ENCODE assay signal across 10 cellular contexts in the genomic region with DNA sequence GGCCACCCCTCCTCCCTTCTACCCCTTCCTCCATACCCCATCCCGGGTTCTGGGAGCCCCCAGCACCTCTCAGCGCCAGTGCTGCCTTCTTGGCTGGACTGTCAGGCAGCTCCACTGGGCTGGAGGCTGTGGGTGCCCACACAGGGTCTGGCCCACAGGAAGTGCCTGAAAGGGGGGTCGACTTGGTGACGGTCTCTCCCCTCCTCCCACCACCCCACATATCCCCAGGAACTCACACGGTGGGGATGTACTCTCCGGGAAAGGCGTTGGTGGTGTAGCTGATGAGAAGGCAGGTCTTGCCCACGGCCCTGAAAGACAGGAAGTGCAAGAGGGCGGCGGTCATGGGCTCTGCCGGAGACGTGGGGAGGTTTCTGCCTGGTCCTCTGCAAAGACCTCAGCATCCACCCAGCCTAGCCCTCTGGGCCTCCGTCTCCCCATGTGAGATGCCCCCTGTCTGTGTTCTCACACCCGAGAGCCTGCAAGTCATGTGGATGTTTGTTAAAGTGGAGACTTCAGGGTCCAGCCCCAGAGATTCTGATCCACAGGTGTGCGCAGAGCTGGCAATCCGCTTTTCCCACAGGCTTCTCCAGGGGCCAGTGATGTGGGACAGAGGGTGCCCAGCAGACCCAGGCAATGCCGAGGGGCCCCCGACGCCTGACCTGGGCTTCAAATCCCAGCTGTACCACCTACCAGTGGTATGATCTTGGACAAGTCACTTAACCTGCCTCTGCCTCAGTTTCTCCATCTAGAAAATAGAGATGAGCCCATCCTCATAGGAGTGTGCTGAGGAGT. TPM values are rescaled to one million over a fixed set of nuclear protein-coding genes. Genes with fewer than 3 reads are reported as not detected.
DNase-seq lines count a peak whose midpoint lies in the region; TF ChIP-seq lines count a peak whose summit lies in the region.
"Had no signal": no experiment of that assay in that cellular context is flagged by ENCODE, and none has a peak within 500 bp of the region (broad histone marks: within the 10 kb centered on the region; RNA-seq: fewer than 3 reads in every experiment).

No MANE protein-coding gene starts in this region.

- H3K4me1 ChIP-seq in esophagus (ENCODE audit: control insufficient read depth in 2 of 2, insufficient read depth in 2 of 2, low read length in 1 of 2) (peaks cover 3 to 8% of the 10 kb centered on the region in 2 donors), stomach (peaks cover 0 to 75% (median 16%) of the 10 kb centered on the region in 4 donors)

- H3K36me3 ChIP-seq in esophagus (ENCODE audit: control insufficient read depth in 2 of 2, insufficient read depth in 2 of 2, low read length in 1 of 2), result peaks cover 0 to 2% of the 10 kb centered on the region in 2 donors
- H3K36me3 ChIP-seq in stomach, result no peaks in the 10 kb centered on the region

- no peaks in the 10 kb centered on the region for H3K9me3 ChIP-seq in esophagus (ENCODE audit: control insufficient read depth in 2 of 2, insufficient read depth in 1 of 2, low read depth in 1 of 2, low read length in 1 of 2)
- no peaks in the 10 kb centered on the region for H3K9me3 ChIP-seq in stomach

- WGBS in esophagus, 2 donors, result 56 to 59% methylated on average over 19 of the region's 19 CpGs
- 48 to 64% (median 62%) methylated on average over 11 to 19 of the region's 19 CpGs for whole genome bisulfite sequencing in stomach, 5 donors

- no peak for TF ChIP-seq CTCF in stomach (IDR thresholded peaks at IDR 0.05)

- peak; percentile 82 for DNase-seq in activated CD8-positive, alpha-beta memory T cell treated with anti-CD3 and anti-CD28 coated beads for 24 hours
- DNase-seq in activated CD8-positive, alpha-beta memory T cell treated with anti-CD3 and anti-CD28 coated beads, Interleukin-2, amount 50 U/mL, for 4 hours, result no peak
- DNase-seq in UCSD-AML1 (lab: John Stamatoyannopoulos, UW; ENCODE audit: unreplicated experiment) (peak; percentile 62), stomach (peak; percentile 45), NCI-H2081 (lab: John Stamatoyannopoulos, UW) (no peak), dedifferentiated amniotic fluid mesenchymal stem cell (ENCODE audit: extremely low spot score) (no peak), midbrain (lab: John Stamatoyannopoulos, UW) (no peak)
- DNase-seq: foreskin melanocyte, nephron progenitor cell had no signal

- no peaks in the 10 kb centered on the region for H3K27me3 ChIP-seq in esophagus (ENCODE audit: control insufficient read depth in 1 of 2, insufficient read depth in 2 of 2, low read length in 2 of 2)
- peaks cover 5 to 82% (median 11%) of the 10 kb centered on the region in 3 donors for H3K27me3 ChIP-seq in stomach

- peak overlapping the region; percentile 9 to 34 for H3K27ac ChIP-seq in esophagus (ENCODE audit: low read depth in 2 of 2, low read length in 1 of 2)
- peak overlapping the region in 4 of 5 donors; percentile 24 to 85 (median 66) for H3K27ac ChIP-seq in stomach

- intact Hi-C loops in stomach (cut with DNase I; ENCODE audit: low total_unique reads), result no loop called here

- TF ChIP-seq EP300 in stomach (IDR thresholded peaks at IDR 0.05), result no peak

- peak overlapping the region in 1 of 2 donors; percentile 0 for H3K4me3 ChIP-seq in esophagus (ENCODE audit: low read depth in 1 of 2, low read length in 2 of 2)
- H3K4me3 ChIP-seq in stomach, result peak overlapping the region in 3 of 4 donors; percentile 17 to 49 (median 46)

- no peak for TF ChIP-seq POLR2A in stomach (IDR thresholded peaks at IDR 0.05)

RNA-seq across cellular contexts. Expression of a gene that starts 2.5 kb away (rescaled TPM):
- polyA plus RNA-seq in esophagus (1 to 10 TPM; 7.2 to 9.4 TPM), stomach (10 to 100 TPM; 17.6 to 23.8 (median 22.8) TPM)
- 10 to 100 TPM in 3 of 5 donors, 1 to 10 TPM in 2; 1.8 to 50.4 (median 14.2) TPM for total RNA-seq in stomach

RNA-seq across cellular contexts. Expression of a gene that starts 29.3 kb away (rescaled TPM):
- polyA plus RNA-seq in esophagus (under 1 TPM in 1 of 2 donors, not detected in 1; 0.02 TPM), stomach (under 1 TPM in 2 of 3 donors, not detected in 1; 0.05 to 0.12 TPM)
- under 1 TPM in 1 of 5 donors, not detected in 4; 0.37 TPM for total RNA-seq in stomach

RNA-seq across cellular contexts. Expression of a gene that starts 40.8 kb away (rescaled TPM):
- polyA plus RNA-seq in esophagus, result 1 to 10 TPM; 1.4 to 4.1 TPM
- total RNA-seq in stomach, result 10 to 100 TPM in 2 of 5 donors, 1 to 10 TPM in 2, not detected in 1; 4.2 to 77.0 (median 12.5) TPM
- 1 to 10 TPM; 1.9 to 6.0 (median 5.0) TPM for polyA plus RNA-seq in stomach

RNA-seq across cellular contexts. Expression of a gene that starts 53.5 kb away (rescaled TPM):
- polyA plus RNA-seq in esophagus (1 to 10 TPM; 1.3 to 4.9 TPM), stomach (1 to 10 TPM; 2.3 to 4.5 (median 4.1) TPM)
- total RNA-seq in stomach, result 10 to 100 TPM in 1 of 5 donors, 1 to 10 TPM in 2, under 1 TPM in 1, not detected in 1; 0.45 to 10.4 (median 3.0) TPM

Comparison
In these comparisons a context has a peak if more than half of its experiments do, and no peak if none do; other contexts are left out.
1. DNase-seq: peak in activated CD8-positive, alpha-beta memory T cell treated with anti-CD3 and anti-CD28 coated beads for 24 hours (single experiment), UCSD-AML1 (single experiment) and stomach (single experiment); none in activated CD8-positive, alpha-beta memory T cell treated with anti-CD3 and anti-CD28 coated beads, Interleukin-2, amount 50 U/mL, for 4 hours (single experiment), NCI-H2081 (0 of 2), dedifferentiated amniotic fluid mesenchymal stem cell (single experiment) and midbrain (single experiment).